Comparison of ENCODE assay signal across 9 cellular contexts in genomic region chr11:6681505-6681904, GRCh38. TPM values are rescaled to one million over a fixed set of nuclear protein-coding genes. Genes with fewer than 3 reads are reported as not detected.
DNase-seq lines count a peak whose midpoint lies in the region; ATAC-seq, FAIRE-seq and TF ChIP-seq lines count a peak whose summit lies in the region.
"Had no signal": no experiment of that assay in that cellular context is flagged by ENCODE, and none has a peak within 500 bp of the region (broad histone marks: within the 10 kb centered on the region; RNA-seq: fewer than 3 reads in every experiment).

No MANE protein-coding gene starts in this region.

- POLR2A ChIA-PET in CD4-positive, alpha-beta memory T cell (lab: Charles Lee; ENCODE audit: partially characterized antibody): interaction anchor here (1.3 to 8.1 kb wide), 8 partner anchors 8 to 199 kb away, joined by 4 to 172 read pairs (median 19); partner anchors contain the start of genes ARFIP2, ILK, TAF10 and TIMM10B
- POLR2A ChIA-PET in GM12878 (lab: Charles Lee): interaction anchor here (0.8 to 4.6 kb wide), 6 partner anchors 54 to 155 kb away, joined by 3 to 34 read pairs (median 18); partner anchors contain the start of genes ILK, RRP8, TAF10 and TPP1
- POLR2A ChIA-PET in naive thymus-derived CD4-positive, alpha-beta T cell (lab: Charles Lee): interaction anchor here (0.8 to 7.3 kb wide), 9 partner anchors 9 to 278 kb away, joined by 3 to 170 read pairs (median 13); partner anchors contain the start of genes ARFIP2, DCHS1, ILK and TAF10

- DNase-seq in CD4-positive, alpha-beta memory T cell: no peak
- DNase-seq in GM12878 (ENCODE audit: low read depth, low spot score) (no peak), NK-92 (lab: John Stamatoyannopoulos, UW; ENCODE audit: unreplicated experiment) (no peak), LoVo (ENCODE audit: low spot score) (no peak)
- DNase-seq in naive thymus-derived CD4-positive, alpha-beta T cell: no peak
- no peak for DNase-seq in activated effector memory CD4-positive, alpha-beta T cell treated with Interleukin-2 at 50 U/mL for 16 hours
- DNase-seq: activated CD4-positive, alpha-beta T cell treated with anti-CD3 and anti-CD28 coated beads, Interleukin-2, amount 50 U/mL, for 48 hours had no signal

- no peaks in the 10 kb centered on the region for H3K9me3 ChIP-seq in CD4-positive, alpha-beta memory T cell (ENCODE audit: control insufficient read depth in 1 of 2, low read length in 2 of 2)
- H3K9me3 ChIP-seq in HUES64 (ENCODE audit: insufficient read depth, low read depth, low read length) (no peaks in the 10 kb centered on the region), GM12878 (replicated peaks; ENCODE audit: control insufficient read depth, insufficient read depth, low read length) (no peaks in the 10 kb centered on the region)
- no peaks in the 10 kb centered on the region for H3K9me3 ChIP-seq in naive thymus-derived CD4-positive, alpha-beta T cell (ENCODE audit: control insufficient read depth in 2 of 3, low read length in 3 of 3)

- H3K79me2 ChIP-seq in GM12878 (ENCODE audit: control insufficient read depth, insufficient read depth, low read length): peaks cover 29% of the 10 kb centered on the region

- H4K20me1 ChIP-seq in GM12878 (ENCODE audit: control insufficient read depth, insufficient read depth): no peaks in the 10 kb centered on the region

- ATAC-seq in GM12878: no peak
- no peak for ATAC-seq in naive thymus-derived CD4-positive, alpha-beta T cell
- ATAC-seq in HG02763 (IDR thresholded peaks at IDR 0.05; ENCODE audit: unreplicated experiment): no peak

- RAD21 ChIA-PET in GM12878 (lab: Charles Lee; ENCODE audit: unreplicated experiment): interaction anchor here (0.7 to 5.0 kb wide), 9 partner anchors 57 to 302 kb away, joined by 3 to 74 read pairs (median 23); partner anchors contain the start of genes ARFIP2, ILK, RRP8 and SMPD1

- FAIRE-seq in GM12878 (lab: Jason Lieb, UNC): peak; percentile 18

- no peak for TF ChIP-seq EP300 in GM12878 (IDR thresholded peaks at IDR 0.05; ENCODE audit: borderline replicate concordance in 1 of 2, control insufficient read depth in 1 of 2, low read depth in 2 of 2, low read length in 2 of 2)

- H3K4me1 ChIP-seq in CD4-positive, alpha-beta memory T cell (ENCODE audit: insufficient read depth, low read length): peaks cover 26% of the 10 kb centered on the region
- H3K4me1 ChIP-seq in HUES64 (ENCODE audit: insufficient read depth, low read length) (peaks cover 11% of the 10 kb centered on the region; the same call in 1 of the 2 replicates), GM12878 (ENCODE audit: control insufficient read depth, insufficient read depth, low read length) (0 out of 2 replicates have a peak, but pooled peaks cover 2% of the 10 kb centered on the region)
- peaks cover 7 to 10% of the 10 kb centered on the region in 2 donors for H3K4me1 ChIP-seq in naive thymus-derived CD4-positive, alpha-beta T cell (ENCODE audit: control insufficient read depth in 2 of 2, insufficient read depth in 2 of 2, low read length in 2 of 2)

- BruUV-seq in GM12878 (replicated peaks; lab: Mats Ljungman, UMichigan): no TSS peak

- H2AFZ ChIP-seq in GM12878 (ENCODE audit: control insufficient read depth, low read depth, low read length): no peak overlapping the region

- H3K4me3 ChIP-seq in CD4-positive, alpha-beta memory T cell (ENCODE audit: low read length in 2 of 2): no peak overlapping the region
- H3K4me3 ChIP-seq in HUES64 (ENCODE audit: low read length) (peak overlapping the region; percentile 83), GM12878 (peak overlapping the region; percentile 62)
- no peak overlapping the region for H3K4me3 ChIP-seq in naive thymus-derived CD4-positive, alpha-beta T cell (ENCODE audit: low read length)

- H3K9me3 Mint-ChIP-seq in CD4-positive, alpha-beta memory T cell: no peaks in the 10 kb centered on the region
- H3K9me3 Mint-ChIP-seq in naive thymus-derived CD4-positive, alpha-beta T cell: peaks cover 0 to 5% (median 0%) of the 10 kb centered on the region in 11 donors

- H3K27me3 Mint-ChIP-seq in CD4-positive, alpha-beta memory T cell: no peaks in the 10 kb centered on the region
- H3K27me3 Mint-ChIP-seq in naive thymus-derived CD4-positive, alpha-beta T cell: peaks cover 0 to 3% (median 0%) of the 10 kb centered on the region in 5 donors

- H3K4me1 Mint-ChIP-seq in CD4-positive, alpha-beta memory T cell: peaks cover 18 to 46% (median 26%) of the 10 kb centered on the region in 4 donors
- peaks cover 19 to 70% (median 44%) of the 10 kb centered on the region in 7 donors for H3K4me1 Mint-ChIP-seq in naive thymus-derived CD4-positive, alpha-beta T cell

- H3K36me3 Mint-ChIP-seq in CD4-positive, alpha-beta memory T cell: peaks cover 10 to 35% of the 10 kb centered on the region in 2 donors
- peaks cover 0 to 28% (median 11%) of the 10 kb centered on the region in 5 donors for H3K36me3 Mint-ChIP-seq in naive thymus-derived CD4-positive, alpha-beta T cell

- no peak for TF ChIP-seq RAD21 in GM12878 (IDR thresholded peaks at IDR 0.05; ENCODE audit: insufficient read depth, low read depth, low read length)

- 92% methylated on average over 1 of the region's 1 CpG for WGBS in HUES64
- 28% methylated on average over 1 of the region's 1 CpG for WGBS in GM12878 (ENCODE audit: insufficient coverage, insufficient replicate concordance, low lambda C conversion rate, missing lambda C conversion rate)

- peak overlapping the region; percentile 19 to 95 (median 61) for H3K27ac Mint-ChIP-seq in CD4-positive, alpha-beta memory T cell
- H3K27ac Mint-ChIP-seq in naive thymus-derived CD4-positive, alpha-beta T cell: peak overlapping the region in 8 of 9 donors; percentile 16 to 98 (median 60)

- no peak for TF ChIP-seq CTCF in GM12878 (IDR thresholded peaks at IDR 0.05 in 2 of 3, conservative IDR thresholded peaks at IDR 0.05 in 1 of 3; ENCODE audit: control insufficient read depth in 2 of 3, extremely low read depth in 1 of 3, insufficient read depth in 1 of 3, low read depth in 3 of 3, low read length in 3 of 3)

- H3K4me3 Mint-ChIP-seq in CD4-positive, alpha-beta memory T cell: peak overlapping the region; percentile 49 to 99 (median 74)
- H3K4me3 Mint-ChIP-seq in naive thymus-derived CD4-positive, alpha-beta T cell: peak overlapping the region; percentile 63 to 99 (median 87)

- H3K27me3 ChIP-seq in CD4-positive, alpha-beta memory T cell (ENCODE audit: insufficient read depth, low read length): no peaks in the 10 kb centered on the region
- H3K27me3 ChIP-seq in HUES64 (ENCODE audit: insufficient read depth, low read length) (no peaks in the 10 kb centered on the region), GM12878 (replicated peaks in 1 of 2; ENCODE audit: control insufficient read depth in 2 of 2, insufficient read depth in 2 of 2, low read length in 1 of 2) (no peaks in the 10 kb centered on the region)
- H3K27me3 ChIP-seq in naive thymus-derived CD4-positive, alpha-beta T cell (ENCODE audit: control insufficient read depth in 2 of 2, insufficient read depth in 2 of 2, low read length in 2 of 2): no peaks in the 10 kb centered on the region

- in situ Hi-C loops in GM12878 (cut with MboI): loop anchor here (5.0 kb wide), 1 partner anchor 149 kb away; no protein-coding TSS in a partner anchor

- peaks cover 8% of the 10 kb centered on the region for H3K36me3 ChIP-seq in CD4-positive, alpha-beta memory T cell (ENCODE audit: insufficient read depth, low read length)
- H3K36me3 ChIP-seq in HUES64 (ENCODE audit: insufficient read depth, low read length) (peaks cover 21% of the 10 kb centered on the region), GM12878 (ENCODE audit: control insufficient read depth in 2 of 2, insufficient read depth in 2 of 2, low read length in 1 of 2) (peaks cover 0 to 13% of the 10 kb centered on the region in 2 experiments; a peak in 1 of 4 replicates)
- H3K36me3 ChIP-seq in naive thymus-derived CD4-positive, alpha-beta T cell (ENCODE audit: control insufficient read depth in 2 of 3, insufficient read depth in 3 of 3, low read length in 3 of 3): peaks cover 0 to 9% (median 0%) of the 10 kb centered on the region in 3 experiments

- intact Hi-C loops in CD4-positive, alpha-beta memory T cell (cut with micrococcal nuclease): loop anchor here (10.0 kb wide), 1 partner anchor 447 kb away; the partner anchor contains the start of genes CNGA4 and FHIP1B
- intact Hi-C loops in GM12878 (cut with micrococcal nuclease; ENCODE audit: unreplicated experiment): no loop called here
- intact Hi-C loops in naive thymus-derived CD4-positive, alpha-beta T cell (cut with micrococcal nuclease): loop anchor here (5.0 kb wide), 2 partner anchors 279 to 289 kb away; partner anchors contain the start of gene SMPD1 (in 1 of the 2)

- SMC1A ChIA-PET in GM12878 (lab: Charles Lee; ENCODE audit: uncharacterized antibody, unreplicated experiment): interaction anchor here (0.9 to 4.4 kb wide), 9 partner anchors 14 to 302 kb away, joined by 3 to 57 read pairs (median 12); partner anchors contain the start of genes ARFIP2, ILK, RRP8 and TAF10

- CTCF ChIA-PET in CD4-positive, alpha-beta memory T cell (lab: Charles Lee; ENCODE audit: partially characterized antibody): interaction anchor here (0.8 to 6.5 kb wide), 8 partner anchors 9 to 151 kb away, joined by 3 to 104 read pairs (median 13); partner anchors contain the start of genes ILK, RRP8 and TAF10
- CTCF ChIA-PET in GM12878 (lab: Yijun Ruan, JAX): interaction anchor here (1.0 to 5.5 kb wide), 12 partner anchors 8 to 302 kb away, joined by 4 to 126 read pairs (median 13); partner anchors contain the start of genes ILK and TPP1
- CTCF ChIA-PET in naive thymus-derived CD4-positive, alpha-beta T cell (lab: Charles Lee): interaction anchor here (0.6 to 1.7 kb wide), 2 partner anchors 77 to 304 kb away, joined by 5 to 8 read pairs; partner anchors contain the start of gene ILK

- H3K4me2 ChIP-seq in GM12878 (ENCODE audit: control insufficient read depth, insufficient read depth): peak overlapping the region; percentile 77

- H3K9ac ChIP-seq in HUES64 (ENCODE audit: low read depth, low read length): no peak overlapping the region
- peak overlapping the region; percentile 81 for H3K9ac ChIP-seq in GM12878 (ENCODE audit: control insufficient read depth, insufficient read depth, low read length)

- no peak overlapping the region for H3K27ac ChIP-seq in CD4-positive, alpha-beta memory T cell (ENCODE audit: low read depth, low read length)
- H3K27ac ChIP-seq in HUES64 (ENCODE audit: low read depth, low read length): no peak overlapping the region
- no peak overlapping the region; the same call in 1 of the 2 replicates for H3K27ac ChIP-seq in GM12878 (ENCODE audit: control insufficient read depth, insufficient read depth)
- peak overlapping the region; percentile 38 for H3K27ac ChIP-seq in naive thymus-derived CD4-positive, alpha-beta T cell (ENCODE audit: low read depth, low read length)

- no peak for TF ChIP-seq POLR2A in GM12878 (IDR thresholded peaks at IDR 0.05; ENCODE audit: low read depth, low read length)

RNA-seq across cellular contexts. Expression of gene MRPL17, which starts 1.6 kb away (rescaled TPM):
- total RNA-seq in CD4-positive, alpha-beta memory T cell: 10 to 100 TPM; 33.4 to 36.9 TPM
- 10 to 100 TPM; 12.7 to 42.6 TPM for polyA plus RNA-seq in CD4-positive, alpha-beta memory T cell
- 49.9 TPM for polyA plus RNA-seq in HUES64 (2013, experiment 1 of 2)
- 48.4 TPM for polyA plus RNA-seq in HUES64 (2013, experiment 2 of 2)
- 35.2 and 38.1 TPM in 2 replicates for total RNA-seq in GM12878 (2013; cell fraction: nucleolus; rRNA removed)
- total RNA-seq in GM12878 (2014; rRNA removed) (82.9 and 83.8 TPM in 2 replicates), GM12878 (2014; rRNA removed; fragmentation: Illumina TruSeq; extraction: Trizol) (55.1 and 63.3 TPM in 2 replicates), GM12878 (2021) (85.8 and 91.7 TPM in 2 replicates)
- 31.4 TPM for polyA plus RNA-seq in GM12878 (2011; ENCODE audit: low read depth)
- polyA plus RNA-seq in GM12878 (2011; rRNA removed) (70.3 and 97.9 TPM in 2 replicates), GM12878 (2014; fragmentation: Illumina TruSeq; extraction: Trizol) (35.2 and 60.3 TPM in 2 replicates), GM12878 (2014; fragmentation: Nextera tagmentation; extraction: Ambion mirVana) (100 to 1,000 TPM; 170 to 171 TPM), GM12878 (2014; rRNA removed) (80.6 and 83.5 TPM in 2 replicates), GM12878 (2016; fragmentation: Nextera tagmentation; extraction: Ambion mirVana) (100 to 1,000 TPM; 122 to 134 TPM)
- polyA plus RNA-seq in GM12878 (2011; cell fraction: cytosol; rRNA removed): 67.2 and 75.4 TPM in 2 replicates
- polyA plus RNA-seq in GM12878 (2011; cell fraction: nucleus; rRNA removed): 42.4 and 59.5 TPM in 2 replicates
- polyA plus RNA-seq in GM12878 (2012): 58.8 and 64.2 TPM in 2 replicates
- polyA minus RNA-seq in GM12878 (2011; rRNA and poly(A)+ RNA removed): 47.5 and 64.9 TPM in 2 replicates
- 26.2 and 33.4 TPM in 2 replicates for polyA minus RNA-seq in GM12878 (2011; cell fraction: cytosol; rRNA and poly(A)+ RNA removed)
- 41.6 and 57.0 TPM in 2 replicates for polyA minus RNA-seq in GM12878 (2011; cell fraction: nucleus; rRNA and poly(A)+ RNA removed)
- total RNA-seq in naive thymus-derived CD4-positive, alpha-beta T cell: 10 to 100 TPM in 4 of 5 experiments, 1 to 10 TPM in 1; 10.0 to 70.3 (median 26.4) TPM
- 10 to 100 TPM; 21.6 to 33.4 TPM for polyA plus RNA-seq in naive thymus-derived CD4-positive, alpha-beta T cell

RNA-seq across cellular contexts. Expression of gene DCHS1, which starts 25.9 kb away (rescaled TPM):
- 1 to 10 TPM; 6.4 to 6.7 TPM for total RNA-seq in CD4-positive, alpha-beta memory T cell
- 1 to 10 TPM in 1 of 2 donors, under 1 TPM in 1; 0.47 to 2.5 TPM for polyA plus RNA-seq in CD4-positive, alpha-beta memory T cell
- polyA plus RNA-seq in HUES64 (2013, experiment 1 of 2): 11.9 TPM
- polyA plus RNA-seq in HUES64 (2013, experiment 2 of 2): 14.3 TPM
- 0.56 and 0.92 TPM in 2 replicates for total RNA-seq in GM12878 (2013; cell fraction: nucleolus; rRNA removed)
- total RNA-seq in GM12878 (2014; rRNA removed) (0.34 and 0.38 TPM in 2 replicates), GM12878 (2014; rRNA removed; fragmentation: Illumina TruSeq; extraction: Trizol) (0.14 and 0.18 TPM in 2 replicates), GM12878 (2021) (0.56 and 0.64 TPM in 2 replicates)
- 0.17 TPM for polyA plus RNA-seq in GM12878 (2011; ENCODE audit: low read depth)
- polyA plus RNA-seq in GM12878 (2011; rRNA removed) (0.01 and 0.04 TPM in 2 replicates), GM12878 (2014; fragmentation: Illumina TruSeq; extraction: Trizol) (0.02 and 0.22 TPM in 2 replicates), GM12878 (2014; fragmentation: Nextera tagmentation; extraction: Ambion mirVana) (under 1 TPM in 1 of 2 experiments, not detected in 1; 0.02 TPM), GM12878 (2014; rRNA removed) (0.47 and 0.66 TPM in 2 replicates), GM12878 (2016; fragmentation: Nextera tagmentation; extraction: Ambion mirVana) (under 1 TPM; 0.04 to 0.09 TPM)
- polyA plus RNA-seq in GM12878 (2011; cell fraction: cytosol; rRNA removed): 0.01 and 0.02 TPM in 2 replicates
- polyA plus RNA-seq in GM12878 (2011; cell fraction: nucleus; rRNA removed): 0.31 and 0.32 TPM in 2 replicates
- polyA plus RNA-seq in GM12878 (2012): 0.51 and 0.58 TPM in 2 replicates
- polyA minus RNA-seq in GM12878 (2011; rRNA and poly(A)+ RNA removed): under 0.01 and 0.10 TPM in 2 replicates
- polyA minus RNA-seq in GM12878 (2011; cell fraction: cytosol; rRNA and poly(A)+ RNA removed): 0.10 TPM in 1 of 2 replicates, not detected in the other
- polyA minus RNA-seq in GM12878 (2011; cell fraction: nucleus; rRNA and poly(A)+ RNA removed): 0.12 and 0.19 TPM in 2 replicates
- total RNA-seq in naive thymus-derived CD4-positive, alpha-beta T cell: 10 to 100 TPM in 3 of 5 experiments, 1 to 10 TPM in 1, under 1 TPM in 1; 0.48 to 12.5 (median 10.9) TPM
- polyA plus RNA-seq in naive thymus-derived CD4-positive, alpha-beta T cell: 1 to 10 TPM; 2.7 to 4.8 TPM

Comparison
In these comparisons a context has a peak if more than half of its experiments do, and no peak if none do; other contexts are left out.
1. H3K4me3 ChIP-seq: peak in HUES64 (single experiment) and GM12878 (single experiment); none in CD4-positive, alpha-beta memory T cell (0 of 2) and naive thymus-derived CD4-positive, alpha-beta T cell (single experiment).